In genomic region chrX:63754141-63754859, GRCh38 we compare ENCODE assay signal across 7 cellular contexts. TPM values are rescaled to one million over a fixed set of nuclear protein-coding genes. Genes with fewer than 3 reads are reported as not detected.
DNase-seq lines count a peak whose midpoint lies in the region; ATAC-seq and TF ChIP-seq lines count a peak whose summit lies in the region.

No MANE protein-coding gene starts in this region.

- WGBS in smooth muscle cell (ENCODE audit: low lambda C conversion rate): 45% methylated on average over 25 of the region's 25 CpGs

- no peaks in the 10 kb centered on the region for H3K27me3 Mint-ChIP-seq in activated naive CD8-positive, alpha-beta T cell treated with anti-CD3 and anti-CD28 coated beads, Interleukin-2, amount 50 U/mL, for 24 hours

- H3K9ac ChIP-seq in OCI-LY3 (ENCODE audit: low read length) (peak overlapping the region; percentile 98), smooth muscle cell (ENCODE audit: low read depth) (peak overlapping the region; percentile 77)

- H3F3A ChIP-seq in smooth muscle cell (ENCODE audit: low read depth): peaks cover 7% of the 10 kb centered on the region

- H3K27me3 ChIP-seq in OCI-LY3 (ENCODE audit: low read depth, low read length) (no peaks in the 10 kb centered on the region), smooth muscle cell (ENCODE audit: low read depth) (no peaks in the 10 kb centered on the region)

- H3K9me3 Mint-ChIP-seq in activated naive CD8-positive, alpha-beta T cell treated with anti-CD3 and anti-CD28 coated beads, Interleukin-2, amount 50 U/mL, for 24 hours: no peaks in the 10 kb centered on the region

- H2AFZ ChIP-seq in OCI-LY3 (ENCODE audit: low read depth, low read length) (peak overlapping the region; percentile 74), smooth muscle cell (ENCODE audit: low read depth) (peak overlapping the region; percentile 80)

- ATAC-seq in GM18502 (IDR thresholded peaks at IDR 0.05; ENCODE audit: poor library complexity, unreplicated experiment) (peak; percentile 29), HG02623 (IDR thresholded peaks at IDR 0.05; ENCODE audit: unreplicated experiment) (peak; percentile 24)
- peak; percentile 17 for ATAC-seq in activated naive CD8-positive, alpha-beta T cell treated with anti-CD3 and anti-CD28 coated beads, Interleukin-2, amount 50 U/mL, for 24 hours

- H3K4me3 Mint-ChIP-seq in activated naive CD8-positive, alpha-beta T cell treated with anti-CD3 and anti-CD28 coated beads, Interleukin-2, amount 50 U/mL, for 24 hours: peak overlapping the region; percentile 95

- H3K9me3 ChIP-seq in OCI-LY3 (ENCODE audit: insufficient read depth, low read length) (no peaks in the 10 kb centered on the region), smooth muscle cell (replicated peaks; ENCODE audit: low read depth) (no peaks in the 10 kb centered on the region)

- H4K20me1 ChIP-seq in OCI-LY3 (ENCODE audit: insufficient read depth, low read length): no peaks in the 10 kb centered on the region
- no peaks in the 10 kb centered on the region for H4K20me1 ChIP-seq in smooth muscle cell (ENCODE audit: low read depth)

- peak; percentile 30 for DNase-seq in activated naive CD8-positive, alpha-beta T cell treated with anti-CD3 and anti-CD28 coated beads, Interleukin-2, amount 50 U/mL, for 24 hours
- no peak for DNase-seq in smooth muscle cell (lab: John Stamatoyannopoulos, UW; ENCODE audit: unreplicated experiment)
- DNase-seq in GM03348 (ENCODE audit: low spot score): no peak

- H3K4me2 ChIP-seq in OCI-LY3 (ENCODE audit: low read length) (peak overlapping the region; percentile 79), smooth muscle cell (peak overlapping the region; percentile 89)

- H3K27ac Mint-ChIP-seq in activated naive CD8-positive, alpha-beta T cell treated with anti-CD3 and anti-CD28 coated beads, Interleukin-2, amount 50 U/mL, for 24 hours: peak overlapping the region; percentile 97

- H3K36me3 ChIP-seq in OCI-LY3 (replicated peaks; ENCODE audit: low read depth, low read length): no peaks in the 10 kb centered on the region
- H3K36me3 ChIP-seq in smooth muscle cell (ENCODE audit: low read depth): no peaks in the 10 kb centered on the region

- no peak for TF ChIP-seq CTCF in OCI-LY3 (IDR thresholded peaks at IDR 0.05; ENCODE audit: low read depth, low read length)
- no peak for TF ChIP-seq CTCF in smooth muscle cell (IDR thresholded peaks at IDR 0.05; ENCODE audit: borderline replicate concordance, insufficient read depth, poor library complexity, severe bottlenecking)

- H3K36me3 Mint-ChIP-seq in activated naive CD8-positive, alpha-beta T cell treated with anti-CD3 and anti-CD28 coated beads, Interleukin-2, amount 50 U/mL, for 24 hours (ENCODE audit: low read depth): no peaks in the 10 kb centered on the region

- H3K79me2 ChIP-seq in OCI-LY3 (ENCODE audit: low read length): peaks cover 35% of the 10 kb centered on the region
- peaks cover 31% of the 10 kb centered on the region for H3K79me2 ChIP-seq in smooth muscle cell (ENCODE audit: low read depth)

- H3K4me3 ChIP-seq in OCI-LY3 (ENCODE audit: low read length): peak overlapping the region; percentile 100
- peak overlapping the region; percentile 69 for H3K4me3 ChIP-seq in iPS-11a (ENCODE audit: low read depth, low read length)
- H3K4me3 ChIP-seq in smooth muscle cell: peak overlapping the region; percentile 68

- H3K27ac ChIP-seq in OCI-LY3 (ENCODE audit: low read length) (peak overlapping the region; percentile 75), smooth muscle cell (ENCODE audit: low read depth) (peak overlapping the region; percentile 77)

- H3K4me1 Mint-ChIP-seq in activated naive CD8-positive, alpha-beta T cell treated with anti-CD3 and anti-CD28 coated beads, Interleukin-2, amount 50 U/mL, for 24 hours: peaks cover 50% of the 10 kb centered on the region

- H3K4me1 ChIP-seq in OCI-LY3 (ENCODE audit: low read length): peaks cover 18% of the 10 kb centered on the region
- peaks cover 4% of the 10 kb centered on the region for H3K4me1 ChIP-seq in smooth muscle cell (ENCODE audit: low read depth)

RNA-seq across cellular contexts. Expression of gene ARHGEF9, which starts 30.7 kb away (rescaled TPM):
- total RNA-seq in smooth muscle cell: 17.4 and 20.0 TPM in 2 replicates
- polyA plus RNA-seq in smooth muscle cell: 9.1 and 10.6 TPM in 2 replicates
